22 cellular contexts compared by ENCODE assay signal in genomic region chr3:23479615-23480323, GRCh38.
DNase-seq lines count a peak whose midpoint lies in the region; ATAC-seq, FAIRE-seq and TF ChIP-seq lines count a peak whose summit lies in the region.
"Had no signal": no experiment of that assay in that cellular context is flagged by ENCODE, and none has a peak within 500 bp of the region (broad histone marks: within the 10 kb centered on the region; RNA-seq: fewer than 3 reads in every experiment).

No MANE protein-coding gene starts in this region.

- WGBS in H1 (ENCODE audit: extremely low coverage in 1 of 2, insufficient coverage in 1 of 2, insufficient read length in 1 of 2, insufficient replicate concordance in 2 of 2, low coverage in 1 of 2, low lambda C conversion rate in 2 of 2, missing lambda C conversion rate in 1 of 2), 2 experiments: 85% methylated on average over 7 of the region's 7 CpGs; no CpG with 5 or more reads in 1 of the 2 experiments
- no CpG with 5 or more reads among the region's 7 CpGs for WGBS in neuronal stem cell (ENCODE audit: extremely low coverage in 2 of 2, insufficient read length in 2 of 2, insufficient replicate concordance in 1 of 2), 2 donors
- 84 to 88% methylated on average over 6 to 7 of the region's 7 CpGs for WGBS in tibial nerve, 2 donors

- no peak overlapping the region for H2BK5ac ChIP-seq in H1 (ENCODE audit: low read depth, low read length)
- no peak overlapping the region for H2BK5ac ChIP-seq in neuronal stem cell (ENCODE audit: low read length)

- no peak overlapping the region for H3K23ac ChIP-seq in H1 (ENCODE audit: insufficient read length)
- H3K23ac ChIP-seq in neuronal stem cell (ENCODE audit: low read depth, low read length, poor library complexity): no peak overlapping the region

- no peak overlapping the region; the same call in 1 of the 2 replicates for H2BK15ac ChIP-seq in H1 (ENCODE audit: low read length)
- no peak overlapping the region for H2BK15ac ChIP-seq in neuronal stem cell (ENCODE audit: low read length)

- no peak overlapping the region for H3K27ac Mint-ChIP-seq in stimulated activated memory B cell treated with anti-CD40 and anti-IgM and Interleukin-4, amounts not matched to agents 10 μg/mL and 1 μg/mL and 100 μg/mL, for 72 hours
- H3K27ac Mint-ChIP-seq: HFFc6 had no signal

- H3K9ac ChIP-seq in H1 (replicated peaks in 1 of 4; ENCODE audit: extremely low read depth in 1 of 4, low read depth in 3 of 4, low read length in 3 of 4): no peak overlapping the region
- H3K9ac ChIP-seq in neuronal stem cell (ENCODE audit: low read depth, low read length, poor library complexity): no peak overlapping the region
- H3K9ac ChIP-seq: GM23248 had no signal

- ATAC-seq in Right ventricle myocardium inferior: no peak
- ATAC-seq in stimulated activated memory B cell treated with anti-CD40 and anti-IgM and Interleukin-4, amounts not matched to agents 10 μg/mL and 1 μg/mL and 100 μg/mL, for 72 hours: no peak
- ATAC-seq: Panc1 had no signal

- H3K36me3 ChIP-seq in left ventricle myocardium inferior: no peaks in the 10 kb centered on the region
- H3K36me3 ChIP-seq in H1 (ENCODE audit: control insufficient read depth in 2 of 4, insufficient read depth in 4 of 4, low read length in 3 of 4): no peaks in the 10 kb centered on the region
- no peaks in the 10 kb centered on the region for H3K36me3 ChIP-seq in neuronal stem cell (replicated peaks in 1 of 2; ENCODE audit: control insufficient read depth in 2 of 2, insufficient read depth in 2 of 2, low read length in 2 of 2)
- peaks cover 0 to 15% (median 0%) of the 10 kb centered on the region in 3 donors for H3K36me3 ChIP-seq in tibial nerve

- H3K4me2 ChIP-seq in H1 (ENCODE audit: insufficient read depth in 1 of 2, low read depth in 2 of 2, low read length in 2 of 2) (no peak overlapping the region), neuronal stem cell (ENCODE audit: insufficient read depth, low read length, poor library complexity, severe bottlenecking) (no peak overlapping the region)

- TF ChIP-seq POLR2A in H1 (IDR thresholded peaks at IDR 0.05; ENCODE audit: control extremely low read depth in 1 of 2, low read depth in 2 of 2, low read length in 2 of 2): no peak
- TF ChIP-seq POLR2A in tibial nerve (IDR thresholded peaks at IDR 0.05): no peak

- H3K27ac ChIP-seq in left ventricle myocardium inferior (replicated peaks) (no peak overlapping the region), H1 (ENCODE audit: low read depth, low read length) (no peak overlapping the region), neuronal stem cell (replicated peaks; ENCODE audit: low read length) (no peak overlapping the region), tibial nerve (no peak overlapping the region)
- H3K27ac ChIP-seq: GM23248, SK-N-MC had no signal

- H3K4me1 Mint-ChIP-seq in stimulated activated memory B cell treated with anti-CD40 and anti-IgM and Interleukin-4, amounts not matched to agents 10 μg/mL and 1 μg/mL and 100 μg/mL, for 72 hours: peaks cover 6% of the 10 kb centered on the region

- no peak overlapping the region for H3K14ac ChIP-seq in H1 (ENCODE audit: insufficient read length)
- no peak overlapping the region for H3K14ac ChIP-seq in neuronal stem cell (ENCODE audit: low read length)

- H4K91ac ChIP-seq in H1 (replicated peaks; ENCODE audit: insufficient read length, low read length): no peak overlapping the region
- H4K91ac ChIP-seq in neuronal stem cell (ENCODE audit: low read depth, low read length, poor library complexity): no peak overlapping the region

- TF ChIP-seq EP300 in H1 (IDR thresholded peaks at IDR 0.05; ENCODE audit: borderline replicate concordance in 1 of 2, low read depth in 2 of 2, low read length in 2 of 2) (no peak), tibial nerve (IDR thresholded peaks at IDR 0.05) (no peak)

- H3K79me2 ChIP-seq in H1 (ENCODE audit: control insufficient read depth in 1 of 2, insufficient read depth in 2 of 2, low read length in 2 of 2): peaks cover 0 to 6% of the 10 kb centered on the region in 2 experiments; a peak in 1 of 4 replicates

- no peaks in the 10 kb centered on the region for H3K27me3 ChIP-seq in left ventricle myocardium inferior (ENCODE audit: low read depth)
- H3K27me3 ChIP-seq in H1 (replicated peaks in 1 of 4; ENCODE audit: control insufficient read depth in 3 of 4, extremely low read depth in 1 of 4, insufficient read depth in 3 of 4, low read length in 3 of 4): no peaks in the 10 kb centered on the region
- H3K27me3 ChIP-seq in neuronal stem cell (ENCODE audit: control insufficient read depth in 3 of 3, insufficient read depth in 3 of 3, low read depth in 1 of 3, low read length in 3 of 3): no peaks in the 10 kb centered on the region
- no peaks in the 10 kb centered on the region for H3K27me3 ChIP-seq in tibial nerve

- H2BK12ac ChIP-seq in H1 (ENCODE audit: low read depth, low read length) (no peak overlapping the region), neuronal stem cell (ENCODE audit: low read length) (no peak overlapping the region)

- H2AFZ ChIP-seq in H1 (ENCODE audit: low read length) (no peak overlapping the region), neuronal stem cell (ENCODE audit: low read length) (no peak overlapping the region)
- H2AFZ ChIP-seq: GM23248 had no signal

- intact Hi-C loops in Right ventricle myocardium inferior (cut with DNase I): no loop called here
- intact Hi-C loops in left ventricle myocardium inferior (cut with micrococcal nuclease): no loop called here

- FAIRE-seq in H1 (lab: Jason Lieb, UNC): no peak

- H4K5ac ChIP-seq in H1 (ENCODE audit: insufficient read length, low read depth, low read length): no peak overlapping the region

- H3K4me3 ChIP-seq in left ventricle myocardium inferior (no peak overlapping the region), H1 (ENCODE audit: extremely low read depth in 1 of 4, insufficient read depth in 2 of 4, low read depth in 3 of 4, low read length in 4 of 4) (no peak overlapping the region), neuronal stem cell (ENCODE audit: low read length in 2 of 2) (no peak overlapping the region), tibial nerve (no peak overlapping the region)
- H3K4me3 ChIP-seq: GM23248, SK-N-MC had no signal

- H3K9me3 ChIP-seq in left ventricle myocardium inferior (replicated peaks): peaks cover 18% of the 10 kb centered on the region
- H3K9me3 ChIP-seq in H1 (ENCODE audit: insufficient read depth in 2 of 2, low read depth in 1 of 2, low read length in 1 of 2): no peaks in the 10 kb centered on the region
- peaks cover 0 to 3% of the 10 kb centered on the region in 2 donors for H3K9me3 ChIP-seq in neuronal stem cell (replicated peaks in 1 of 2; ENCODE audit: control insufficient read depth in 2 of 2, insufficient read depth in 1 of 2, low read depth in 1 of 2, low read length in 2 of 2)
- H3K9me3 ChIP-seq in tibial nerve: peaks cover 0 to 17% (median 0%) of the 10 kb centered on the region in 4 donors

- H3K56ac ChIP-seq in H1 (replicated peaks; ENCODE audit: insufficient read length, low read depth, low read length): no peak overlapping the region

- POLR2A ChIA-PET in H1 (lab: Charles Lee; ENCODE audit: partially characterized antibody): interaction anchor here (1.2 kb wide), 1 partner anchor 8 kb away, joined by 3 read pairs; no protein-coding TSS in a partner anchor

- H2AK5ac ChIP-seq in H1 (ENCODE audit: low read depth, low read length) (peak overlapping the region; percentile 78), neuronal stem cell (ENCODE audit: low read depth, low read length) (peak overlapping the region; percentile 77)

- H3K9me3 Mint-ChIP-seq in stimulated activated memory B cell treated with anti-CD40 and anti-IgM and Interleukin-4, amounts not matched to agents 10 μg/mL and 1 μg/mL and 100 μg/mL, for 72 hours: peaks cover 16% of the 10 kb centered on the region

- H2BK120ac ChIP-seq in H1 (replicated peaks; ENCODE audit: low read depth, low read length) (no peak overlapping the region), neuronal stem cell (ENCODE audit: low read depth, low read length) (no peak overlapping the region)

- H3K18ac ChIP-seq in H1 (ENCODE audit: extremely low read depth, low read length) (peak overlapping the region; percentile 14; the same call in 1 of the 2 replicates), neuronal stem cell (ENCODE audit: low read length) (peak overlapping the region; percentile 88)

- TF ChIP-seq CTCF in left ventricle myocardium inferior (IDR thresholded peaks at IDR 0.05; ENCODE audit: borderline replicate concordance) (no peak), H1 (IDR thresholded peaks at IDR 0.05; ENCODE audit: control extremely low read depth in 1 of 3, insufficient read depth in 1 of 3, low read depth in 1 of 3, low read length in 3 of 3) (no peak), tibial nerve (IDR thresholded peaks at IDR 0.05) (no peak)

- H2BK20ac ChIP-seq in H1 (ENCODE audit: low read length): no peak overlapping the region

- H3K27me3 Mint-ChIP-seq in stimulated activated memory B cell treated with anti-CD40 and anti-IgM and Interleukin-4, amounts not matched to agents 10 μg/mL and 1 μg/mL and 100 μg/mL, for 72 hours: no peaks in the 10 kb centered on the region

- peak; percentile 37 for DNase-seq in Right ventricle myocardium inferior (ENCODE audit: missing footprints)
- DNase-seq in left ventricle myocardium inferior: no peak
- no peak for DNase-seq in H1 (ENCODE audit: low read depth in 1 of 2, low spot score in 2 of 2)
- no peak for DNase-seq in neuronal stem cell (ENCODE audit: low spot score)
- no peak for DNase-seq in SK-N-DZ (ENCODE audit: low spot score)
- DNase-seq in tibial nerve (ENCODE audit: low spot score in 2 of 2): no peak
- DNase-seq: 8988T, ACHN, DMS53, H9, HFFc6, KBM-7, MV-4-11, NCI-H1105 treated with DMSO at 0.1 percent for 48 hours, NCI-H146, NCI-H1930, NCI-H2227 treated with DMSO at 0.1 percent for 48 hours, NCI-H526 treated with DMSO at 0.1 percent for 48 hours had no signal

- peaks cover 38% of the 10 kb centered on the region for H3K36me3 Mint-ChIP-seq in stimulated activated memory B cell treated with anti-CD40 and anti-IgM and Interleukin-4, amounts not matched to agents 10 μg/mL and 1 μg/mL and 100 μg/mL, for 72 hours

- no peaks in the 10 kb centered on the region for H3K23me2 ChIP-seq in H1 (ENCODE audit: low read depth, low read length)

- H4K20me1 ChIP-seq in H1 (replicated peaks in 1 of 2; ENCODE audit: control insufficient read depth in 1 of 2, insufficient read depth in 2 of 2, low read length in 2 of 2): no peaks in the 10 kb centered on the region

- no peak overlapping the region for H3K4me3 Mint-ChIP-seq in stimulated activated memory B cell treated with anti-CD40 and anti-IgM and Interleukin-4, amounts not matched to agents 10 μg/mL and 1 μg/mL and 100 μg/mL, for 72 hours
- H3K4me3 Mint-ChIP-seq: H9, HFFc6 had no signal

- H3K4me1 ChIP-seq in left ventricle myocardium inferior (peaks cover 24% of the 10 kb centered on the region), H1 (replicated peaks in 1 of 4; ENCODE audit: control insufficient read depth in 3 of 4, insufficient read depth in 4 of 4, low read length in 3 of 4) (peaks cover 2 to 19% (median 4%) of the 10 kb centered on the region in 4 experiments; a peak in 5 of 7 replicates), neuronal stem cell (ENCODE audit: control insufficient read depth in 2 of 2, insufficient read depth in 1 of 2, low read depth in 1 of 2, low read length in 2 of 2) (peaks cover 3 to 5% of the 10 kb centered on the region in 2 donors), tibial nerve (peaks cover 0 to 4% (median 0%) of the 10 kb centered on the region in 4 donors)

- TF ChIP-seq RAD21 in H1 (IDR thresholded peaks at IDR 0.05 in 1 of 2, conservative IDR thresholded peaks at IDR 0.05 in 1 of 2; ENCODE audit: low read depth in 2 of 2, low read length in 2 of 2): no peak

- CTCF ChIA-PET in H1 (lab: Charles Lee; ENCODE audit: partially characterized antibody): interaction anchor here (1.4 to 1.7 kb wide), 2 partner anchors 13 to 328 kb away, joined by 4 to 5 read pairs; no protein-coding TSS in a partner anchor

- H4K8ac ChIP-seq in H1 (ENCODE audit: extremely low read depth, insufficient read depth, low read length): no peak overlapping the region
- no peak overlapping the region for H4K8ac ChIP-seq in neuronal stem cell (ENCODE audit: low read depth, low read length)

- H3K79me1 ChIP-seq in H1 (ENCODE audit: low read depth, low read length) (no peaks in the 10 kb centered on the region), neuronal stem cell (ENCODE audit: low read depth, low read length) (no peaks in the 10 kb centered on the region)

- H3K4ac ChIP-seq in H1 (replicated peaks; ENCODE audit: insufficient read length, low read depth, low read length) (no peak overlapping the region), neuronal stem cell (ENCODE audit: low read length) (no peak overlapping the region)
